1 cellular context compared by ENCODE assay signal in the genomic region with DNA sequence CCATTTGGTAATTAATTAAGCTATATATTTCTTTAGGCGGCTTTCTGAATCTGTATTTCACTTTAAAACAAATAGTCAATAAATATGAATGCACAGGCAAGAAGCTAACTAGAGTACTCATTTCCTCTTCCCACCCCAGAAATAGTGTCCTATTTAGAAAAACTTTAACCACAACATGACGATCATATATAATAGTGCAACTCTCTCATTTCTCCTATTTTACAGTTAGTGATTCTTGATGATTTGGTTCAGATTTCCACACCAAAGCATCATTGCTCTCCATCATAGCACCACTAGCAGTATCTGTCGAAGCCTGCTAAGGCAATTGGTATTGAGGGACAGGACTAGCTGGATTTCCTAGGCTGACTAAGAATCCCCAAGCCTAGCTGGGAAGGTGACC.
TF ChIP-seq lines count a peak whose summit lies in the region.

No MANE protein-coding gene starts in this region.

TF ChIP-seq in GM12878, 131 proteins besides CTCF, POLR2A, EP300 and RAD21 (continued from another document and continues in another):
- TF ChIP-seq, protein P1, sequence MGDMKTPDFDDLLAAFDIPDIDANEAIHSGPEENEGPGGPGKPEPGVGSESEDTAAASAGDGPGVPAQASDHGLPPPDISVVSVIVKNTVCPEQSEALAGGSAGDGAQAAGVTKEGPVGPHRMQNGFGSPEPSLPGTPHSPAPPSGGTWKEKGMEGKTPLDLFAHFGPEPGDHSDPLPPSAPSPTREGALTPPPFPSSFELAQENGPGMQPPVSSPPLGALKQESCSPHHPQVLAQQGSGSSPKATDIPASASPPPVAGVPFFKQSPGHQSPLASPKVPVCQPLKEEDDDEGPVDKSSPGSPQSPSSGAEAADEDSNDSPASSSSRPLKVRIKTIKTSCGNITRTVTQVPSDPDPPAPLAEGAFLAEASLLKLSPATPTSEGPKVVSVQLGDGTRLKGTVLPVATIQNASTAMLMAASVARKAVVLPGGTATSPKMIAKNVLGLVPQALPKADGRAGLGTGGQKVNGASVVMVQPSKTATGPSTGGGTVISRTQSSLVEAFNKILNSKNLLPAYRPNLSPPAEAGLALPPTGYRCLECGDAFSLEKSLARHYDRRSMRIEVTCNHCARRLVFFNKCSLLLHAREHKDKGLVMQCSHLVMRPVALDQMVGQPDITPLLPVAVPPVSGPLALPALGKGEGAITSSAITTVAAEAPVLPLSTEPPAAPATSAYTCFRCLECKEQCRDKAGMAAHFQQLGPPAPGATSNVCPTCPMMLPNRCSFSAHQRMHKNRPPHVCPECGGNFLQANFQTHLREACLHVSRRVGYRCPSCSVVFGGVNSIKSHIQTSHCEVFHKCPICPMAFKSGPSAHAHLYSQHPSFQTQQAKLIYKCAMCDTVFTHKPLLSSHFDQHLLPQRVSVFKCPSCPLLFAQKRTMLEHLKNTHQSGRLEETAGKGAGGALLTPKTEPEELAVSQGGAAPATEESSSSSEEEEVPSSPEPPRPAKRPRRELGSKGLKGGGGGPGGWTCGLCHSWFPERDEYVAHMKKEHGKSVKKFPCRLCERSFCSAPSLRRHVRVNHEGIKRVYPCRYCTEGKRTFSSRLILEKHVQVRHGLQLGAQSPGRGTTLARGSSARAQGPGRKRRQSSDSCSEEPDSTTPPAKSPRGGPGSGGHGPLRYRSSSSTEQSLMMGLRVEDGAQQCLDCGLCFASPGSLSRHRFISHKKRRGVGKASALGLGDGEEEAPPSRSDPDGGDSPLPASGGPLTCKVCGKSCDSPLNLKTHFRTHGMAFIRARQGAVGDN (IDR thresholded peaks at IDR 0.05), result no peak
- TF ChIP-seq ZNF622 (IDR thresholded peaks at IDR 0.05) (no peak), MTA3 (IDR thresholded peaks at IDR 0.05; ENCODE audit: borderline replicate concordance, low read length) (no peak), CREM (IDR thresholded peaks at IDR 0.05; ENCODE audit: low read depth) (peak; percentile 57; the same call in 1 of the 2 replicates), SMARCA5 (IDR thresholded peaks at IDR 0.05) (no peak), IKZF1 (conservative IDR thresholded peaks at IDR 0.05) (peak; percentile 21; the same call in 1 of the 2 replicates), NR2F1 (conservative IDR thresholded peaks at IDR 0.05) (0 out of 2 replicates have a peak, but pooled peaks have one; percentile 20), HCFC1 (IDR thresholded peaks at IDR 0.05; ENCODE audit: low read length) (no peak), STAT3 (IDR thresholded peaks at IDR 0.05; ENCODE audit: low read depth, low read length) (no peak), SUZ12 (IDR thresholded peaks at IDR 0.05; ENCODE audit: unreplicated experiment) (no peak), EZH2 (IDR thresholded peaks at IDR 0.05; ENCODE audit: borderline replicate concordance, control insufficient read depth, low read depth, low read length) (no peak), RB1 (IDR thresholded peaks at IDR 0.05; ENCODE audit: borderline replicate concordance) (no peak), STAT1 (conservative IDR thresholded peaks at IDR 0.05) (no peak), EED (IDR thresholded peaks at IDR 0.05; ENCODE audit: low read depth) (no peak), CBX3 (IDR thresholded peaks at IDR 0.05; ENCODE audit: borderline replicate concordance, low read depth) (no peak), FOS (IDR thresholded peaks at IDR 0.05; ENCODE audit: borderline replicate concordance, extremely low read depth, insufficient read length) (no peak), TCF7 (IDR thresholded peaks at IDR 0.05; ENCODE audit: borderline replicate concordance) (no peak), TCF12 (IDR thresholded peaks at IDR 0.05; ENCODE audit: low read depth, low read length) (no peak), SIX5 (IDR thresholded peaks at IDR 0.05; ENCODE audit: low read depth, low read length, severe bottlenecking) (no peak), SIN3A (IDR thresholded peaks at IDR 0.05; ENCODE audit: low read depth, low read length) (no peak), IRF4 (IDR thresholded peaks at IDR 0.05; ENCODE audit: low read depth, low read length) (peak; percentile 28; the same call in 1 of the 2 replicates), GABPA (IDR thresholded peaks at IDR 0.05; ENCODE audit: low read depth) (no peak), MYC (IDR thresholded peaks at IDR 0.05; ENCODE audit: insufficient read depth, insufficient read length, insufficient replicate concordance, low read length, severe bottlenecking) (no peak)
- TF ChIP-seq, protein P2, sequence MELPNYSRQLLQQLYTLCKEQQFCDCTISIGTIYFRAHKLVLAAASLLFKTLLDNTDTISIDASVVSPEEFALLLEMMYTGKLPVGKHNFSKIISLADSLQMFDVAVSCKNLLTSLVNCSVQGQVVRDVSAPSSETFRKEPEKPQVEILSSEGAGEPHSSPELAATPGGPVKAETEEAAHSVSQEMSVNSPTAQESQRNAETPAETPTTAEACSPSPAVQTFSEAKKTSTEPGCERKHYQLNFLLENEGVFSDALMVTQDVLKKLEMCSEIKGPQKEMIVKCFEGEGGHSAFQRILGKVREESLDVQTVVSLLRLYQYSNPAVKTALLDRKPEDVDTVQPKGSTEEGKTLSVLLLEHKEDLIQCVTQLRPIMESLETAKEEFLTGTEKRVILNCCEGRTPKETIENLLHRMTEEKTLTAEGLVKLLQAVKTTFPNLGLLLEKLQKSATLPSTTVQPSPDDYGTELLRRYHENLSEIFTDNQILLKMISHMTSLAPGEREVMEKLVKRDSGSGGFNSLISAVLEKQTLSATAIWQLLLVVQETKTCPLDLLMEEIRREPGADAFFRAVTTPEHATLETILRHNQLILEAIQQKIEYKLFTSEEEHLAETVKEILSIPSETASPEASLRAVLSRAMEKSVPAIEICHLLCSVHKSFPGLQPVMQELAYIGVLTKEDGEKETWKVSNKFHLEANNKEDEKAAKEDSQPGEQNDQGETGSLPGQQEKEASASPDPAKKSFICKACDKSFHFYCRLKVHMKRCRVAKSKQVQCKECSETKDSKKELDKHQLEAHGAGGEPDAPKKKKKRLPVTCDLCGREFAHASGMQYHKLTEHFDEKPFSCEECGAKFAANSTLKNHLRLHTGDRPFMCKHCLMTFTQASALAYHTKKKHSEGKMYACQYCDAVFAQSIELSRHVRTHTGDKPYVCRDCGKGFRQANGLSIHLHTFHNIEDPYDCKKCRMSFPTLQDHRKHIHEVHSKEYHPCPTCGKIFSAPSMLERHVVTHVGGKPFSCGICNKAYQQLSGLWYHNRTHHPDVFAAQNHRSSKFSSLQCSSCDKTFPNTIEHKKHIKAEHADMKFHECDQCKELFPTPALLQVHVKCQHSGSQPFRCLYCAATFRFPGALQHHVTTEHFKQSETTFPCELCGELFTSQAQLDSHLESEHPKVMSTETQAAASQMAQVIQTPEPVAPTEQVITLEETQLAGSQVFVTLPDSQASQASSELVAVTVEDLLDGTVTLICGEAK (IDR thresholded peaks at IDR 0.05; ENCODE audit: borderline replicate concordance), result no peak
- TF ChIP-seq, protein P3, sequence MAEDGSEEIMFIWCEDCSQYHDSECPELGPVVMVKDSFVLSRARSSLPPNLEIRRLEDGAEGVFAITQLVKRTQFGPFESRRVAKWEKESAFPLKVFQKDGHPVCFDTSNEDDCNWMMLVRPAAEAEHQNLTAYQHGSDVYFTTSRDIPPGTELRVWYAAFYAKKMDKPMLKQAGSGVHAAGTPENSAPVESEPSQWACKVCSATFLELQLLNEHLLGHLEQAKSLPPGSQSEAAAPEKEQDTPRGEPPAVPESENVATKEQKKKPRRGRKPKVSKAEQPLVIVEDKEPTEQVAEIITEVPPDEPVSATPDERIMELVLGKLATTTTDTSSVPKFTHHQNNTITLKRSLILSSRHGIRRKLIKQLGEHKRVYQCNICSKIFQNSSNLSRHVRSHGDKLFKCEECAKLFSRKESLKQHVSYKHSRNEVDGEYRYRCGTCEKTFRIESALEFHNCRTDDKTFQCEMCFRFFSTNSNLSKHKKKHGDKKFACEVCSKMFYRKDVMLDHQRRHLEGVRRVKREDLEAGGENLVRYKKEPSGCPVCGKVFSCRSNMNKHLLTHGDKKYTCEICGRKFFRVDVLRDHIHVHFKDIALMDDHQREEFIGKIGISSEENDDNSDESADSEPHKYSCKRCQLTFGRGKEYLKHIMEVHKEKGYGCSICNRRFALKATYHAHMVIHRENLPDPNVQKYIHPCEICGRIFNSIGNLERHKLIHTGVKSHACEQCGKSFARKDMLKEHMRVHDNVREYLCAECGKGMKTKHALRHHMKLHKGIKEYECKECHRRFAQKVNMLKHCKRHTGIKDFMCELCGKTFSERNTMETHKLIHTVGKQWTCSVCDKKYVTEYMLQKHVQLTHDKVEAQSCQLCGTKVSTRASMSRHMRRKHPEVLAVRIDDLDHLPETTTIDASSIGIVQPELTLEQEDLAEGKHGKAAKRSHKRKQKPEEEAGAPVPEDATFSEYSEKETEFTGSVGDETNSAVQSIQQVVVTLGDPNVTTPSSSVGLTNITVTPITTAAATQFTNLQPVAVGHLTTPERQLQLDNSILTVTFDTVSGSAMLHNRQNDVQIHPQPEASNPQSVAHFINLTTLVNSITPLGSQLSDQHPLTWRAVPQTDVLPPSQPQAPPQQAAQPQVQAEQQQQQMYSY (CRISPR knock-in tag; IDR thresholded peaks at IDR 0.05), result no peak
- TF ChIP-seq, protein P4, sequence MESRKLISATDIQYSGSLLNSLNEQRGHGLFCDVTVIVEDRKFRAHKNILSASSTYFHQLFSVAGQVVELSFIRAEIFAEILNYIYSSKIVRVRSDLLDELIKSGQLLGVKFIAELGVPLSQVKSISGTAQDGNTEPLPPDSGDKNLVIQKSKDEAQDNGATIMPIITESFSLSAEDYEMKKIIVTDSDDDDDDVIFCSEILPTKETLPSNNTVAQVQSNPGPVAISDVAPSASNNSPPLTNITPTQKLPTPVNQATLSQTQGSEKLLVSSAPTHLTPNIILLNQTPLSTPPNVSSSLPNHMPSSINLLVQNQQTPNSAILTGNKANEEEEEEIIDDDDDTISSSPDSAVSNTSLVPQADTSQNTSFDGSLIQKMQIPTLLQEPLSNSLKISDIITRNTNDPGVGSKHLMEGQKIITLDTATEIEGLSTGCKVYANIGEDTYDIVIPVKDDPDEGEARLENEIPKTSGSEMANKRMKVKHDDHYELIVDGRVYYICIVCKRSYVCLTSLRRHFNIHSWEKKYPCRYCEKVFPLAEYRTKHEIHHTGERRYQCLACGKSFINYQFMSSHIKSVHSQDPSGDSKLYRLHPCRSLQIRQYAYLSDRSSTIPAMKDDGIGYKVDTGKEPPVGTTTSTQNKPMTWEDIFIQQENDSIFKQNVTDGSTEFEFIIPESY (IDR thresholded peaks at IDR 0.05), result no peak
- TF ChIP-seq, protein P5, sequence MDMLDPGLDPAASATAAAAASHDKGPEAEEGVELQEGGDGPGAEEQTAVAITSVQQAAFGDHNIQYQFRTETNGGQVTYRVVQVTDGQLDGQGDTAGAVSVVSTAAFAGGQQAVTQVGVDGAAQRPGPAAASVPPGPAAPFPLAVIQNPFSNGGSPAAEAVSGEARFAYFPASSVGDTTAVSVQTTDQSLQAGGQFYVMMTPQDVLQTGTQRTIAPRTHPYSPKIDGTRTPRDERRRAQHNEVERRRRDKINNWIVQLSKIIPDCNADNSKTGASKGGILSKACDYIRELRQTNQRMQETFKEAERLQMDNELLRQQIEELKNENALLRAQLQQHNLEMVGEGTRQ (IDR thresholded peaks at IDR 0.05; ENCODE audit: borderline replicate concordance, low read depth, low read length), result no peak
- TF ChIP-seq, protein P6, sequence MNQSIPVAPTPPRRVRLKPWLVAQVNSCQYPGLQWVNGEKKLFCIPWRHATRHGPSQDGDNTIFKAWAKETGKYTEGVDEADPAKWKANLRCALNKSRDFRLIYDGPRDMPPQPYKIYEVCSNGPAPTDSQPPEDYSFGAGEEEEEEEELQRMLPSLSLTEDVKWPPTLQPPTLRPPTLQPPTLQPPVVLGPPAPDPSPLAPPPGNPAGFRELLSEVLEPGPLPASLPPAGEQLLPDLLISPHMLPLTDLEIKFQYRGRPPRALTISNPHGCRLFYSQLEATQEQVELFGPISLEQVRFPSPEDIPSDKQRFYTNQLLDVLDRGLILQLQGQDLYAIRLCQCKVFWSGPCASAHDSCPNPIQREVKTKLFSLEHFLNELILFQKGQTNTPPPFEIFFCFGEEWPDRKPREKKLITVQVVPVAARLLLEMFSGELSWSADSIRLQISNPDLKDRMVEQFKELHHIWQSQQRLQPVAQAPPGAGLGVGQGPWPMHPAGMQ (IDR thresholded peaks at IDR 0.05; ENCODE audit: borderline replicate concordance), result no peak
- TF ChIP-seq, protein P7, sequence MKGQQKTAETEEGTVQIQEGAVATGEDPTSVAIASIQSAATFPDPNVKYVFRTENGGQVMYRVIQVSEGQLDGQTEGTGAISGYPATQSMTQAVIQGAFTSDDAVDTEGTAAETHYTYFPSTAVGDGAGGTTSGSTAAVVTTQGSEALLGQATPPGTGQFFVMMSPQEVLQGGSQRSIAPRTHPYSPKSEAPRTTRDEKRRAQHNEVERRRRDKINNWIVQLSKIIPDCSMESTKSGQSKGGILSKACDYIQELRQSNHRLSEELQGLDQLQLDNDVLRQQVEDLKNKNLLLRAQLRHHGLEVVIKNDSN (IDR thresholded peaks at IDR 0.05; ENCODE audit: borderline replicate concordance, extremely low read length, insufficient read depth, low read depth, low read length), result no peak
- TF ChIP-seq, protein P8, sequence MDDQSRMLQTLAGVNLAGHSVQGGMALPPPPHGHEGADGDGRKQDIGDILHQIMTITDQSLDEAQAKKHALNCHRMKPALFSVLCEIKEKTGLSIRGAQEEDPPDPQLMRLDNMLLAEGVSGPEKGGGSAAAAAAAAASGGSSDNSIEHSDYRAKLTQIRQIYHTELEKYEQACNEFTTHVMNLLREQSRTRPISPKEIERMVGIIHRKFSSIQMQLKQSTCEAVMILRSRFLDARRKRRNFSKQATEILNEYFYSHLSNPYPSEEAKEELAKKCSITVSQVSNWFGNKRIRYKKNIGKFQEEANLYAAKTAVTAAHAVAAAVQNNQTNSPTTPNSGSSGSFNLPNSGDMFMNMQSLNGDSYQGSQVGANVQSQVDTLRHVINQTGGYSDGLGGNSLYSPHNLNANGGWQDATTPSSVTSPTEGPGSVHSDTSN (IDR thresholded peaks at IDR 0.05; ENCODE audit: insufficient replicate concordance, low read depth, low read length), result no peak
- TF ChIP-seq, protein P9, sequence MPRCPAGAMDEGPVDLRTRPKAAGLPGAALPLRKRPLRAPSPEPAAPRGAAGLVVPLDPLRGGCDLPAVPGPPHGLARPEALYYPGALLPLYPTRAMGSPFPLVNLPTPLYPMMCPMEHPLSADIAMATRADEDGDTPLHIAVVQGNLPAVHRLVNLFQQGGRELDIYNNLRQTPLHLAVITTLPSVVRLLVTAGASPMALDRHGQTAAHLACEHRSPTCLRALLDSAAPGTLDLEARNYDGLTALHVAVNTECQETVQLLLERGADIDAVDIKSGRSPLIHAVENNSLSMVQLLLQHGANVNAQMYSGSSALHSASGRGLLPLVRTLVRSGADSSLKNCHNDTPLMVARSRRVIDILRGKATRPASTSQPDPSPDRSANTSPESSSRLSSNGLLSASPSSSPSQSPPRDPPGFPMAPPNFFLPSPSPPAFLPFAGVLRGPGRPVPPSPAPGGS (IDR thresholded peaks at IDR 0.05; ENCODE audit: borderline replicate concordance, insufficient read depth, low read depth, low read length, poor library complexity, severe bottlenecking), result no peak
